ENCODE assay signal across 1 cellular context in the genomic region with DNA sequence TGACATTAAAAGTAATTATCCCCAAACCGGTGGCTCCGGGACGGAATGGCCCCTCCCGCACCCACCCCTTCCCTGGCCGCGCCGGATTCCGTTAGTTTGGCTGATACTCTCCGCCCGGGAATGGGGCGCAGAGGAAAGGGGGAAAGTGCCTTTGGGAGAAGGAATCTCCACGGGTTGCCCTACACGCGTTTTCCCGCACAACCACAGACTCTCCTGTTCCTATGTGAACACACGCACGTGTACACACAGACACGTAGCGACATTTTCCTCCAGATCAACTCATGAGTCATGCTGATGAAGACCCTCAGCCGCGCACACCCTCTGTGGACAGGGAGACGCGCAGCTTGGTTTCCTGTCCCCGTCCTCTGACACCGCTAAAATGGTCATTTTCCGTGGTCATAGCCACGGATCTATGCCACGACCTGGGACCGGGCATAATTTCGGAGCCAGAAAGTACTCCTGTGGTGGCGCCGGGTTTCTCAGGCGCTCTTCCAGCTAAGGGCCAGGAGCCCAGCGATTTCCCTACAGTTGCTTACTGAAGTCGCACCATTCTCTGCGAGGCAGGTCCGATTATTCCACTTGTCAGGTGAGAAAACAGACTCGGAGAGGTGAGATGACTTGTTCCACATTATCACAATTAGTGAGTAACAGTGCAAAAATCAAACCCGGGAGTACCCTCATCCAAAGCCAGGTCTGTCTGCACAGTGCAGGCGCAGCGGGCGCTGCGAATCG.
TF ChIP-seq lines count a peak whose summit lies in the region.

No MANE protein-coding gene starts in this region.

TF ChIP-seq in GM23338, 12 proteins besides CTCF, POLR2A, EP300 and RAD21 (continued from another document):
- TF ChIP-seq STAT1 (IDR thresholded peaks at IDR 0.05; ENCODE audit: unreplicated experiment) (no peak), EZH2 (IDR thresholded peaks at IDR 0.05; ENCODE audit: low read depth, unreplicated experiment) (peak; percentile 97)
